In the genomic region with DNA sequence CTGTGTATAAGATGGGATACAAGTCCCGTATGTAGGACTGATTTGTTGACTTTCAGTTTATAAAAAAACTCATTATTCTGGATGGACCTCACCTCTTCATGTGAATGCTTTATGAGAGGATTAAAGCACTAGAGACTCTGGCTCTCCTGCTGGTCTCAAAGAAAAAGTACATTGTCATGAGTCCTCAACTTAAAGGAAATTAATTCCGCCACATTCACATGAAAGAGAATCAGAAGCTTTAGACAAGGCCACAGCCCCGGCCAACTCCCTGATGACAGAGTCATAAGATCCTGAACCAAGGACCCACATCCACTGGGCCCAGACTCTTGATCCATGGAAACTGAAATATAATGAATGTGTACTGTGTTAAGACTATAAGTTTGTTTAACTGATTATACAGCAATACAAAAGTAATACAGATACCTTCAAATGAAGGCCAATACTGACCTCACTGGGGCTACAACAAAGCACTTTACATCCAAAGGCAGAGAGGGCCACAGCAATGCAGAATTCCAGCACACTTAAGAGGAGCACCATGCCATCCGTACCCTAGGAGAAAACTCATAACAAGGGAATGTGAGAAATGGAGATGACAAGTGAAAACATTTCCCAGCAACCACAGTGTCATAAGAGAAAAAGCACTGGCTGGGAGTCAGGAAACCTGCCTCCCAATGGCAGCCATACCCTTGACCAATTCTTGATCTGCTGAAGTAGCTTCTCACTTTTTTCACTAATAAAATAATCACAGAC, we compare ENCODE assay signal across 24 cellular contexts. TPM values are rescaled to one million over a fixed set of nuclear protein-coding genes. Genes with fewer than 3 reads are reported as not detected.
DNase-seq lines count a peak whose midpoint lies in the region; ATAC-seq and TF ChIP-seq lines count a peak whose summit lies in the region.
"Had no signal": no experiment of that assay in that cellular context is flagged by ENCODE, and none has a peak within 500 bp of the region (broad histone marks: within the 10 kb centered on the region; RNA-seq: fewer than 3 reads in every experiment).

No MANE protein-coding gene starts in this region.

- H3K4me3 ChIP-seq in endodermal cell (ENCODE audit: low read length) (no peak overlapping the region), neuronal stem cell (ENCODE audit: low read length in 2 of 2) (no peak overlapping the region)
- H3K4me3 ChIP-seq: GM23248, MG63, SK-N-MC had no signal

- H3K4me1 ChIP-seq in endodermal cell (ENCODE audit: control insufficient read depth, insufficient read depth, low read length) (no peaks in the 10 kb centered on the region), neuronal stem cell (ENCODE audit: control insufficient read depth in 2 of 2, insufficient read depth in 1 of 2, low read depth in 1 of 2, low read length in 2 of 2) (peaks cover 1 to 8% of the 10 kb centered on the region in 2 donors)

- H3K27ac ChIP-seq in endodermal cell (ENCODE audit: low read depth, low read length) (peak overlapping the region; percentile 30), neuronal stem cell (replicated peaks; ENCODE audit: low read length) (no peak overlapping the region)
- H3K27ac ChIP-seq: C4-2B, GM23248, SK-N-MC had no signal

- H3K27ac Mint-ChIP-seq in endodermal cell (no peak overlapping the region), chondrocyte (ENCODE audit: unreplicated experiment) (no peak overlapping the region)
- H3K27ac Mint-ChIP-seq: H9, IgD-negative memory B cell had no signal

- H2AFZ ChIP-seq in neuronal stem cell (ENCODE audit: low read length), result no peak overlapping the region
- H2AFZ ChIP-seq: GM23248 had no signal

- H3K14ac ChIP-seq in neuronal stem cell (ENCODE audit: low read length), result no peak overlapping the region

- H3K4me2 ChIP-seq in neuronal stem cell (ENCODE audit: insufficient read depth, low read length, poor library complexity, severe bottlenecking), result no peak overlapping the region

- H2BK15ac ChIP-seq in neuronal stem cell (ENCODE audit: low read length), result no peak overlapping the region

- H3K9me3 Mint-ChIP-seq in endodermal cell (no peaks in the 10 kb centered on the region), chondrocyte (ENCODE audit: low read depth) (no peaks in the 10 kb centered on the region)
- H3K9me3 Mint-ChIP-seq: H9 had no signal

- H4K91ac ChIP-seq in neuronal stem cell (ENCODE audit: low read depth, low read length, poor library complexity), result no peak overlapping the region

- peak; percentile 4 for DNase-seq in EL
- DNase-seq in M059J (ENCODE audit: low read depth), result peak; percentile 37
- DNase-seq in endodermal cell, result no peak
- peak; percentile 63 for DNase-seq in neuronal stem cell (ENCODE audit: low spot score)
- no peak for DNase-seq in Right ventricle myocardium superior
- no peak for DNase-seq in chondrocyte (ENCODE audit: low spot score)
- no peak for DNase-seq in activated naive CD4-positive, alpha-beta T cell (lab: John Stamatoyannopoulos, UW)
- DNase-seq: GM23248, H9, MG63, NCI-H1417, NCI-H1694 treated with DMSO at 0.1 percent for 48 hours, NCI-H2081 treated with DMSO at 0.1 percent for 48 hours, NCI-H446, NCI-H526, OCI-M1, SW 1271 had no signal

- H3K36me3 ChIP-seq in endodermal cell (ENCODE audit: control insufficient read depth, insufficient read depth, low read length), result no peaks in the 10 kb centered on the region
- H3K36me3 ChIP-seq in neuronal stem cell (replicated peaks in 1 of 2; ENCODE audit: control insufficient read depth in 2 of 2, insufficient read depth in 2 of 2, low read length in 2 of 2), result no peaks in the 10 kb centered on the region
- H3K36me3 ChIP-seq: MG63 had no signal

- no peak for TF ChIP-seq CTCF in endodermal cell (conservative IDR thresholded peaks at IDR 0.05)
- TF ChIP-seq CTCF in chondrocyte (IDR thresholded peaks at IDR 0.05), result no peak

- no peak overlapping the region for H2BK5ac ChIP-seq in neuronal stem cell (ENCODE audit: low read length)

- WGBS in endodermal cell (ENCODE audit: insufficient coverage in 1 of 2, insufficient read length in 1 of 2), 2 experiments, result 88 to 92% methylated on average over 2 to 4 of the region's 4 CpGs
- WGBS in neuronal stem cell (ENCODE audit: extremely low coverage in 2 of 2, insufficient read length in 2 of 2, insufficient replicate concordance in 1 of 2), 2 donors, result no CpG with 5 or more reads among the region's 4 CpGs

- no peak overlapping the region for H3K18ac ChIP-seq in neuronal stem cell (ENCODE audit: low read length)

- peaks cover 10% of the 10 kb centered on the region for H3K4me1 Mint-ChIP-seq in endodermal cell
- no peaks in the 10 kb centered on the region for H3K4me1 Mint-ChIP-seq in chondrocyte (ENCODE audit: low read depth)

- no peaks in the 10 kb centered on the region for H3K79me1 ChIP-seq in neuronal stem cell (ENCODE audit: low read depth, low read length)

- peaks cover 39% of the 10 kb centered on the region for H3K27me3 ChIP-seq in endodermal cell (ENCODE audit: control insufficient read depth, insufficient read depth, low read length, poor library complexity, severe bottlenecking)
- no peaks in the 10 kb centered on the region for H3K27me3 ChIP-seq in neuronal stem cell (ENCODE audit: control insufficient read depth in 3 of 3, insufficient read depth in 3 of 3, low read depth in 1 of 3, low read length in 3 of 3)
- H3K27me3 ChIP-seq: MG63 had no signal

- H3K4ac ChIP-seq in neuronal stem cell (ENCODE audit: low read length), result no peak overlapping the region

- ATAC-seq in Right ventricle myocardium superior (ENCODE audit: poor library complexity) (no peak), HG02870 (IDR thresholded peaks at IDR 0.05; ENCODE audit: unreplicated experiment) (no peak)
- ATAC-seq: Right ventricle myocardium inferior had no signal

- H2BK12ac ChIP-seq in neuronal stem cell (ENCODE audit: low read length), result no peak overlapping the region

- peaks cover 57% of the 10 kb centered on the region for H3K27me3 Mint-ChIP-seq in endodermal cell (ENCODE audit: insufficient read depth)
- peaks cover 7% of the 10 kb centered on the region for H3K27me3 Mint-ChIP-seq in chondrocyte (ENCODE audit: low read depth)

- intact Hi-C loops in Right ventricle myocardium superior (cut with DNase I), result no loop called here

- H3K23ac ChIP-seq in neuronal stem cell (ENCODE audit: low read depth, low read length, poor library complexity), result no peak overlapping the region

- no peak overlapping the region for H3K9ac ChIP-seq in endodermal cell (ENCODE audit: extremely low read depth, low read length, poor library complexity, severe bottlenecking)
- H3K9ac ChIP-seq in neuronal stem cell (ENCODE audit: low read depth, low read length, poor library complexity), result no peak overlapping the region
- H3K9ac ChIP-seq: GM23248 had no signal

- H3K4me3 Mint-ChIP-seq in endodermal cell, result no peak overlapping the region
- no peak overlapping the region for H3K4me3 Mint-ChIP-seq in chondrocyte (ENCODE audit: unreplicated experiment)
- H3K4me3 Mint-ChIP-seq: H9, IgD-negative memory B cell had no signal

- H2BK120ac ChIP-seq in neuronal stem cell (ENCODE audit: low read depth, low read length), result no peak overlapping the region

- H2AK5ac ChIP-seq in neuronal stem cell (ENCODE audit: low read depth, low read length), result no peak overlapping the region

- no peak overlapping the region for H4K8ac ChIP-seq in neuronal stem cell (ENCODE audit: low read depth, low read length)

- H3K36me3 Mint-ChIP-seq in endodermal cell (ENCODE audit: low read depth), result no peaks in the 10 kb centered on the region
- no peaks in the 10 kb centered on the region for H3K36me3 Mint-ChIP-seq in chondrocyte (ENCODE audit: low read depth)
- H3K36me3 Mint-ChIP-seq: IgD-negative memory B cell had no signal

- H3K9me3 ChIP-seq in endodermal cell (ENCODE audit: control insufficient read depth, low read length) (no peaks in the 10 kb centered on the region), neuronal stem cell (replicated peaks in 1 of 2; ENCODE audit: control insufficient read depth in 2 of 2, insufficient read depth in 1 of 2, low read depth in 1 of 2, low read length in 2 of 2) (no peaks in the 10 kb centered on the region)
- H3K9me3 ChIP-seq: MG63 had no signal

RNA-seq across cellular contexts. Expression of gene MS4A6A, which starts 25.4 kb away (rescaled TPM):
- total RNA-seq in M059J (2014; rRNA removed; shearing (Covaris generic)), result not detected in 2 replicates
- not detected for total RNA-seq in endodermal cell
- 0.50 TPM for polyA plus RNA-seq in endodermal cell (2013, experiment 1 of 2)
- polyA plus RNA-seq in endodermal cell (2013, experiment 2 of 2), result not detected
- polyA plus RNA-seq in neuronal stem cell (2013, experiment 1 of 2), result 0.04 TPM
- polyA plus RNA-seq in neuronal stem cell (2013, experiment 2 of 2), result not detected
- total RNA-seq in Right ventricle myocardium superior, result 49.6 TPM
- not detected in 3 replicates for total RNA-seq in chondrocyte
- total RNA-seq: A172, GM23248, H9 had no signal
- polyA plus RNA-seq: AG04450, GM23248 had no signal

RNA-seq across cellular contexts. Expression of gene MS4A4E, which starts 34.6 kb away (rescaled TPM):
- total RNA-seq in M059J (2014; rRNA removed; shearing (Covaris generic)), result not detected in 2 replicates
- total RNA-seq in endodermal cell (under 1 TPM in 1 of 2 donors, not detected in 1; 0.31 TPM), Right ventricle myocardium superior (1.1 TPM), chondrocyte (0.20 TPM in 1 of 3 replicates, not detected in the others)
- polyA plus RNA-seq in endodermal cell (2013, experiment 1 of 2), result not detected
- not detected for polyA plus RNA-seq in endodermal cell (2013, experiment 2 of 2)
- polyA plus RNA-seq in neuronal stem cell (2013, experiment 1 of 2), result not detected
- polyA plus RNA-seq in neuronal stem cell (2013, experiment 2 of 2), result not detected
- total RNA-seq: A172, GM23248 had no signal
- polyA plus RNA-seq: AG04450, GM23248, IgD-negative memory B cell had no signal

Comparison
In these comparisons a context has a peak if more than half of its experiments do, and no peak if none do; other contexts are left out.
1. DNase-seq: peak in EL (single experiment), M059J (single experiment) and neuronal stem cell (single experiment); none in endodermal cell (single experiment), Right ventricle myocardium superior (single experiment), chondrocyte (single experiment) and activated naive CD4-positive, alpha-beta T cell (0 of 4).
2. RNA of gene MS4A6A, which starts 25.4 kb away (total RNA-seq): 49.6 TPM in Right ventricle myocardium superior (single experiment); not detected in chondrocyte, not detected in M059J and not detected in endodermal cell; every median in the first group is over 10 times any median in the second.